Comparison of ENCODE assay signal across 8 cellular contexts in the genomic region with DNA sequence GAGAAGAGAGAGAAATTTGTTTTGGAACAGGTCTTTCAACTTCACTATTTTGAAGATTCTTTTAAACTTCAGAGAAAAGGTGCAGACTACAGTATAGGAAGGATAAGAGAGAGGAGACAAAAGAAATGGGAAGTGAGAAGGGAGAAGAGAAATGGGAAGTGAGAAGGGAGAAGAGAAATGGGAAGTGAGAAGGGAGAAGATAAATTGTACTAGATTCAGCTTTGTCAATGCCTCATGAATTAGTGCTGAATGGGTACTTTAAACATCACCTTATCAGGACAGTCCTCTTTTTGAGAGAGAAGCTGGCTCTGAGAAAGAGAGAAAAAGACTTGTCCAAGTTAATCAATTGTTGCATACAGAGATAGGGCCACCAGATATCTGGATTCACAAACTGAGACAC. TPM values are rescaled to one million over a fixed set of nuclear protein-coding genes. Genes with fewer than 3 reads are reported as not detected.
DNase-seq lines count a peak whose midpoint lies in the region; ATAC-seq lines count a peak whose summit lies in the region.

No MANE protein-coding gene starts in this region.

- peaks cover 29% of the 10 kb centered on the region for H3K4me1 ChIP-seq in HUES64 (ENCODE audit: insufficient read depth, low read length)
- no peaks in the 10 kb centered on the region for H3K4me1 ChIP-seq in endocrine pancreas (ENCODE audit: control insufficient read depth, insufficient read depth, low read length)

- H3K36me3 ChIP-seq in HUES64 (ENCODE audit: insufficient read depth, low read length) (no peaks in the 10 kb centered on the region), endocrine pancreas (ENCODE audit: control insufficient read depth, insufficient read depth, low read length) (no peaks in the 10 kb centered on the region)

- no peak overlapping the region for H3K27ac ChIP-seq in HUES64 (ENCODE audit: low read depth, low read length)

- ATAC-seq in GM21447 (IDR thresholded peaks at IDR 0.05; ENCODE audit: unreplicated experiment): peak; percentile 38

- H3K27me3 ChIP-seq in HUES64 (ENCODE audit: insufficient read depth, low read length) (peaks cover 18% of the 10 kb centered on the region), endocrine pancreas (ENCODE audit: control insufficient read depth, insufficient read depth, low read length) (peaks cover 9% of the 10 kb centered on the region)

- H3K9ac ChIP-seq in HUES64 (ENCODE audit: low read depth, low read length): peak overlapping the region; percentile 21; the same call in 1 of the 2 replicates
- no peak overlapping the region for H3K9ac ChIP-seq in endocrine pancreas (ENCODE audit: control insufficient read depth, insufficient read depth, low read length)

- H3K9me3 ChIP-seq in HUES64 (ENCODE audit: insufficient read depth, low read depth, low read length) (no peaks in the 10 kb centered on the region), endocrine pancreas (ENCODE audit: control insufficient read depth, low read length) (no peaks in the 10 kb centered on the region)

- DNase-seq in pons (ENCODE audit: low spot score): peak; percentile 55
- no peak for DNase-seq in NCI-H1092 (lab: John Stamatoyannopoulos, UW)
- no peak for DNase-seq in COR-L47 (lab: John Stamatoyannopoulos, UW)
- DNase-seq in COLO829 (ENCODE audit: low spot score): no peak
- DNase-seq in GM19240 (ENCODE audit: insufficient read length, low spot score): no peak

- H3K4me3 ChIP-seq in HUES64 (ENCODE audit: low read length) (peak overlapping the region; percentile 82), endocrine pancreas (ENCODE audit: control insufficient read depth, insufficient read depth, low read length) (peak overlapping the region; percentile 2)

RNA-seq across cellular contexts. Expression of gene P3H2, which starts 1.0 kb away (rescaled TPM):
- 27.3 TPM for polyA plus RNA-seq in HUES64 (2013, experiment 1 of 2)
- 30.3 TPM for polyA plus RNA-seq in HUES64 (2013, experiment 2 of 2)
